9 cellular contexts compared by ENCODE assay signal in genomic region chr3:66302288-66302687, GRCh38.
DNase-seq lines count a peak whose midpoint lies in the region; ATAC-seq and TF ChIP-seq lines count a peak whose summit lies in the region.
"Had no signal": no experiment of that assay in that cellular context is flagged by ENCODE, and none has a peak within 500 bp of the region (broad histone marks: within the 10 kb centered on the region; RNA-seq: fewer than 3 reads in every experiment).

No MANE protein-coding gene starts in this region.

- H3K4me1 ChIP-seq in vagina (peaks cover 1% of the 10 kb centered on the region), Caco-2 (peaks cover 12% of the 10 kb centered on the region)

- peaks cover 22% of the 10 kb centered on the region for H3K36me3 Mint-ChIP-seq in activated naive CD4-positive, alpha-beta T cell treated with anti-CD3 and anti-CD28 coated beads, Interleukin-2, amount 10 ng/mL, durations not matched to agents 7 days and 5 days
- H3K36me3 Mint-ChIP-seq in Caco-2 (ENCODE audit: insufficient read depth, unreplicated experiment), result no peaks in the 10 kb centered on the region

- TF ChIP-seq CTCF in vagina (IDR thresholded peaks at IDR 0.05) (no peak), Caco-2 (IDR thresholded peaks at IDR 0.05; ENCODE audit: insufficient read depth in 1 of 2, low read depth in 1 of 2, low read length in 1 of 2, severe bottlenecking in 1 of 2, unreplicated experiment in 1 of 2) (no peak)

- intact Hi-C loops in vagina (cut with DNase I) (no loop called here), Caco-2 (cut with micrococcal nuclease; ENCODE audit: unreplicated experiment) (no loop called here)

- no TSS peak for BruUV-seq in Caco-2 (replicated peaks; lab: Mats Ljungman, UMichigan)

- H3K27ac Mint-ChIP-seq in activated naive CD4-positive, alpha-beta T cell treated with anti-CD3 and anti-CD28 coated beads, Interleukin-2, amount 10 ng/mL, durations not matched to agents 7 days and 5 days, result peak overlapping the region; percentile 90
- peak overlapping the region; percentile 99 for H3K27ac Mint-ChIP-seq in stimulated activated naive CD8-positive, alpha-beta T cell treated with anti-CD3 and anti-CD28 coated beads, Interleukin-15, amount 100 ng/mL, for 72 hours
- no peak overlapping the region for H3K27ac Mint-ChIP-seq in Caco-2 (ENCODE audit: unreplicated experiment)

- CTCF ChIA-PET in activated naive CD4-positive, alpha-beta T cell treated with anti-CD3 and anti-CD28 coated beads, Interleukin-2, amount 10 ng/mL, durations not matched to agents 7 days and 5 days (lab: Charles Lee), result interaction anchor here (1.0 to 1.2 kb wide), 4 partner anchors 70 to 514 kb away, joined by 3 to 4 read pairs (median 3); no protein-coding TSS in a partner anchor
- CTCF ChIA-PET in Caco-2 (lab: Charles Lee), result no interaction called here

- H3K4me3 ChIP-seq in vagina, result no peak overlapping the region
- no peak overlapping the region for H3K4me3 ChIP-seq in Caco-2 (ENCODE audit: low read depth, low read length)

- peaks cover 3% of the 10 kb centered on the region for H3K9me3 Mint-ChIP-seq in activated naive CD4-positive, alpha-beta T cell treated with anti-CD3 and anti-CD28 coated beads, Interleukin-2, amount 10 ng/mL, durations not matched to agents 7 days and 5 days
- H3K9me3 Mint-ChIP-seq in stimulated activated naive CD8-positive, alpha-beta T cell treated with anti-CD3 and anti-CD28 coated beads, Interleukin-15, amount 100 ng/mL, for 72 hours, result peaks cover 0 to 4% of the 10 kb centered on the region in 2 donors
- H3K9me3 Mint-ChIP-seq in Caco-2 (ENCODE audit: unreplicated experiment), result no peaks in the 10 kb centered on the region

- no peaks in the 10 kb centered on the region for H3K36me3 ChIP-seq in vagina
- H3K36me3 ChIP-seq in Caco-2 (ENCODE audit: control insufficient read depth, insufficient read depth, low read length), result no peaks in the 10 kb centered on the region

- peaks cover 66% of the 10 kb centered on the region for H3K4me1 Mint-ChIP-seq in activated naive CD4-positive, alpha-beta T cell treated with anti-CD3 and anti-CD28 coated beads, Interleukin-2, amount 10 ng/mL, durations not matched to agents 7 days and 5 days
- H3K4me1 Mint-ChIP-seq in stimulated activated naive CD8-positive, alpha-beta T cell treated with anti-CD3 and anti-CD28 coated beads, Interleukin-15, amount 100 ng/mL, for 72 hours, result peaks cover 61% of the 10 kb centered on the region
- peaks cover 5% of the 10 kb centered on the region for H3K4me1 Mint-ChIP-seq in Caco-2 (ENCODE audit: low read depth, unreplicated experiment)

- TF ChIP-seq POLR2A in vagina (IDR thresholded peaks at IDR 0.05), result no peak

- no peak overlapping the region for H3K27ac ChIP-seq in vagina
- H3K27ac ChIP-seq: C4-2B had no signal

- H3K4me3 Mint-ChIP-seq in activated naive CD4-positive, alpha-beta T cell treated with anti-CD3 and anti-CD28 coated beads, Interleukin-2, amount 10 ng/mL, durations not matched to agents 7 days and 5 days, result no peak overlapping the region
- H3K4me3 Mint-ChIP-seq in stimulated activated naive CD8-positive, alpha-beta T cell treated with anti-CD3 and anti-CD28 coated beads, Interleukin-15, amount 100 ng/mL, for 72 hours, result peak overlapping the region; percentile 52 to 72
- no peak overlapping the region for H3K4me3 Mint-ChIP-seq in Caco-2 (ENCODE audit: unreplicated experiment)

- ATAC-seq in HG03354 (IDR thresholded peaks at IDR 0.05; ENCODE audit: poor library complexity, severe bottlenecking, unreplicated experiment), result peak; percentile 77
- peak; percentile 90 for ATAC-seq in stimulated activated naive CD8-positive, alpha-beta T cell treated with anti-CD3 and anti-CD28 coated beads, Interleukin-15, amount 100 ng/mL, for 72 hours

- no peaks in the 10 kb centered on the region for H3K9me3 ChIP-seq in vagina
- H3K9me3 ChIP-seq in Caco-2, result no peaks in the 10 kb centered on the region

- peak; percentile 30 for DNase-seq in stimulated activated CD4-positive, alpha-beta T cell treated with anti-CD3 and anti-CD28 coated beads, Interleukin-15, amount 100 ng/mL, for 24 hours
- DNase-seq in stimulated activated CD4-positive, alpha-beta T cell treated with anti-CD3 and anti-CD28 coated beads, Interleukin-2, amount 100 ng/mL, for 48 hours, result no peak
- DNase-seq in activated naive CD4-positive, alpha-beta T cell treated with anti-CD3 and anti-CD28 coated beads, Interleukin-2, amount 10 ng/mL, durations not matched to agents 7 days and 5 days, result peak; percentile 53
- peak; percentile 43 to 62 for DNase-seq in stimulated activated naive CD8-positive, alpha-beta T cell treated with anti-CD3 and anti-CD28 coated beads, Interleukin-15, amount 100 ng/mL, for 72 hours
- DNase-seq in vagina (ENCODE audit: extremely low spot score in 2 of 2), result no peak
- DNase-seq in HCEC 1CT, result no peak
- DNase-seq in Caco-2, result no peak

- POLR2A ChIA-PET in Caco-2 (lab: Charles Lee), result no interaction called here

- H3K27me3 ChIP-seq in vagina (no peaks in the 10 kb centered on the region), Caco-2 (replicated peaks; ENCODE audit: control insufficient read depth, insufficient read depth, low read length) (no peaks in the 10 kb centered on the region)

- H3K27me3 Mint-ChIP-seq in activated naive CD4-positive, alpha-beta T cell treated with anti-CD3 and anti-CD28 coated beads, Interleukin-2, amount 10 ng/mL, durations not matched to agents 7 days and 5 days, result no peaks in the 10 kb centered on the region
- no peaks in the 10 kb centered on the region for H3K27me3 Mint-ChIP-seq in stimulated activated naive CD8-positive, alpha-beta T cell treated with anti-CD3 and anti-CD28 coated beads, Interleukin-15, amount 100 ng/mL, for 72 hours
- H3K27me3 Mint-ChIP-seq in Caco-2 (ENCODE audit: insufficient read depth, unreplicated experiment), result no peaks in the 10 kb centered on the region

Comparison
In these comparisons a context has a peak if more than half of its experiments do, and no peak if none do; other contexts are left out.
1. DNase-seq: peak in stimulated activated CD4-positive, alpha-beta T cell treated with anti-CD3 and anti-CD28 coated beads, Interleukin-15, amount 100 ng/mL, for 24 hours (single experiment), activated naive CD4-positive, alpha-beta T cell treated with anti-CD3 and anti-CD28 coated beads, Interleukin-2, amount 10 ng/mL, durations not matched to agents 7 days and 5 days (single experiment) and stimulated activated naive CD8-positive, alpha-beta T cell treated with anti-CD3 and anti-CD28 coated beads, Interleukin-15, amount 100 ng/mL, for 72 hours (2 of 2); none in stimulated activated CD4-positive, alpha-beta T cell treated with anti-CD3 and anti-CD28 coated beads, Interleukin-2, amount 100 ng/mL, for 48 hours (0 of 2), vagina (0 of 2), HCEC 1CT (single experiment) and Caco-2 (0 of 2).
2. H3K4me3 Mint-ChIP-seq: peak in stimulated activated naive CD8-positive, alpha-beta T cell treated with anti-CD3 and anti-CD28 coated beads, Interleukin-15, amount 100 ng/mL, for 72 hours (2 of 2); none in activated naive CD4-positive, alpha-beta T cell treated with anti-CD3 and anti-CD28 coated beads, Interleukin-2, amount 10 ng/mL, durations not matched to agents 7 days and 5 days (single experiment) and Caco-2 (single experiment).